In the genomic region with DNA sequence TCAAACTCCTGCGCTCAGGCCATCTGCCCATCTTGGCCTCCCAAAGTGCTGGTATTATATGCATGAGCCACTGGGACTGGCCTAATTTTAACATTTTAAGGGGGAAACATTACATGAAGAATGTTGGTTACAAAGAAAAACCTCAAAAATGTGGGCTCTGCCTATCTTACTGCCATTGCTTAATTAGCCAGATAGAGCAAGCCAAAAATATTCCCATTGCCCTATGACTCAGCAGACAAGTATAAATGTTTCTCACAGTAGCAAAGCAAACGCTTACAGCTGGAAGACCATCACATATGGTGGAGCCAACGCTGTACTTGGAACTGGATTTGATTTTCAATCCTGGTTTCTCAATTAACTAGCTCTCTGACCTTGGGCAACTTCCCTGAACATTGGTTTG, we compare ENCODE assay signal across 12 cellular contexts.
A peak's percentile ranks its signal among the peaks of the same experiment; 100 is the strongest.
DNase-seq lines count a peak whose midpoint lies in the region; TF ChIP-seq lines count a peak whose summit lies in the region.
"Had no signal": no experiment of that assay in that cellular context is flagged by ENCODE, and none has a peak within 500 bp of the region (broad histone marks: within the 10 kb centered on the region; RNA-seq: fewer than 3 reads in every experiment).

No MANE protein-coding gene starts in this region.

- WGBS in hepatocyte (ENCODE audit: low lambda C conversion rate, missing lambda C conversion rate), result 69% methylated on average over 3 of the region's 3 CpGs

- no peaks in the 10 kb centered on the region for H3K27me3 ChIP-seq in hepatocyte

- no peaks in the 10 kb centered on the region for H3K79me2 ChIP-seq in hepatocyte

- TF ChIP-seq CTCF in hepatocyte (IDR thresholded peaks at IDR 0.05; ENCODE audit: poor library complexity), result no peak

- no peak overlapping the region for H2AFZ ChIP-seq in hepatocyte

- H4K20me1 ChIP-seq in hepatocyte (ENCODE audit: insufficient read depth, poor library complexity, severe bottlenecking), result no peaks in the 10 kb centered on the region

- DNase-seq in AG08396 (ENCODE audit: low spot score) (peak; percentile 86), HS-5 (ENCODE audit: low read depth) (peak; percentile 93), amniotic stem cell (lab: John Stamatoyannopoulos, UW) (peak; percentile 83), kidney glomerular epithelial cell (lab: John Stamatoyannopoulos, UW) (peak; percentile 48), hepatocyte (ENCODE audit: low spot score) (no peak), DMS53 treated with DMSO at 0.1 percent for 48 hours (lab: John Stamatoyannopoulos, UW; ENCODE audit: unreplicated experiment) (no peak), globus pallidus (ENCODE audit: low spot score) (no peak)
- no peak for DNase-seq in activated CD4-positive, alpha-beta T cell treated with anti-CD3 and anti-CD28 coated beads, Interleukin-2, amount 50 U/mL, for 1 hour
- DNase-seq: activated CD4-positive, alpha-beta T cell treated with anti-CD3 and anti-CD28 coated beads, Interleukin-2, amount 50 U/mL, for 4 hours; NCI-H2081; SHP77; stimulated activated CD4-positive, alpha-beta T cell treated with anti-CD3 and anti-CD28 coated beads, Interleukin-2, amount 100 ng/mL, for 24 hours had no signal

- H3K4me3 ChIP-seq in hepatocyte, result no peak overlapping the region

- no peaks in the 10 kb centered on the region for H3K36me3 ChIP-seq in hepatocyte (replicated peaks; ENCODE audit: insufficient read depth, low read depth)

- H3K9me3 ChIP-seq in hepatocyte (ENCODE audit: low read depth), result no peaks in the 10 kb centered on the region

- H3K4me1 ChIP-seq in hepatocyte (ENCODE audit: insufficient read depth), result no peaks in the 10 kb centered on the region

- H3K27ac ChIP-seq in hepatocyte, result no peak overlapping the region

- no peaks in the 10 kb centered on the region for H3K9me2 ChIP-seq in hepatocyte (replicated peaks; ENCODE audit: insufficient read depth)

- H3K4me2 ChIP-seq in hepatocyte, result no peak overlapping the region

Comparison
In these comparisons a context has a peak if more than half of its experiments do, and no peak if none do; other contexts are left out.
1. DNase-seq: peak in AG08396 (single experiment), HS-5 (single experiment), amniotic stem cell (single experiment) and kidney glomerular epithelial cell (single experiment); none in activated CD4-positive, alpha-beta T cell treated with anti-CD3 and anti-CD28 coated beads, Interleukin-2, amount 50 U/mL, for 1 hour (single experiment), hepatocyte (single experiment), DMS53 treated with DMSO at 0.1 percent for 48 hours (single experiment) and globus pallidus (single experiment).